In the genomic region with DNA sequence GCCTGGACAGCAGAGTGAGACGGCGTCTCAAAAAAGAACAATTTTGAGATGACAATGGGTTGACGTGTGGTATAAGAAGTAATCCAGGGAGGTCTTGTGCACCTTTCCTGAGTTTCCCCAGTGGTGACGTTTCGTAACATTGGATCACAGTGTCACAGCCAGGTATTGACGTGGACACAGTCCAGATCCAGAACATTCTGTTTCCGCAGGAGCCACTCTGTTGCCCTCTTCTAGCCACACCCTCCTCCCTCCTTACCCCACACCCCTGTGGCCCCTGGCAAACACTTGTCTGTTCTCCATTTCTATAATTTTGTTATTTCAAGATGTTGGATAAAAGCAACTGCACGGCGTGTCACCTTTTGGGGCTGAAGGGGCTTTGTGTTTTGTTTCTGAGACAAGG, we compare ENCODE assay signal across 18 cellular contexts. TPM values are rescaled to one million over a fixed set of nuclear protein-coding genes. Genes with fewer than 3 reads are reported as not detected.
A peak's percentile ranks its signal among the peaks of the same experiment; 100 is the strongest.
DNase-seq lines count a peak whose midpoint lies in the region; ATAC-seq and TF ChIP-seq lines count a peak whose summit lies in the region.
"Had no signal": no experiment of that assay in that cellular context is flagged by ENCODE, and none has a peak within 500 bp of the region (broad histone marks: within the 10 kb centered on the region; RNA-seq: fewer than 3 reads in every experiment).

No MANE protein-coding gene starts in this region.

- TF ChIP-seq CTCF in RWPE2 (IDR thresholded peaks at IDR 0.05; ENCODE audit: poor library complexity, severe bottlenecking) (no peak), osteoblast (IDR thresholded peaks at IDR 0.05; ENCODE audit: extremely low read depth, low read depth, low read length) (no peak), tibial artery (IDR thresholded peaks at IDR 0.05) (no peak)

- H3K4me1 ChIP-seq in RWPE2 (ENCODE audit: insufficient read depth, poor library complexity, severe bottlenecking) (peaks cover 13% of the 10 kb centered on the region), osteoblast (ENCODE audit: insufficient read depth, low read length) (peaks cover 20% of the 10 kb centered on the region), tibial artery (peaks cover 0 to 16% (median 8%) of the 10 kb centered on the region in 4 donors)

- DNase-seq in RWPE2 (ENCODE audit: low spot score) (no peak), epithelial cell of prostate (ENCODE audit: low read depth, low spot score) (no peak), osteoblast (ENCODE audit: insufficient read length, low spot score, missing footprints) (peak; percentile 4), tibial artery (no peak), DMS53 (lab: John Stamatoyannopoulos, UW) (no peak), inferior parietal cortex (ENCODE audit: extremely low spot score) (no peak)
- DNase-seq: activated CD4-positive, alpha-beta T cell treated with anti-CD3 and anti-CD28 coated beads for 1 hour; activated CD8-positive, alpha-beta memory T cell treated with anti-CD3 and anti-CD28 coated beads, Interleukin-2, amount 50 U/mL, for 4 hours; activated naive CD4-positive, alpha-beta T cell; DMS79 treated with DMSO at 0.1 percent for 48 hours; Karpas-422; NCI-H2227 treated with DMSO at 0.1 percent for 48 hours; SHP77 treated with DMSO at 0.1 percent for 48 hours; small intestine; stimulated activated naive CD4-positive, alpha-beta T cell had no signal

- peak overlapping the region; percentile 99 for H3K27ac ChIP-seq in RWPE2 (ENCODE audit: poor library complexity, severe bottlenecking)
- H3K27ac ChIP-seq in epithelial cell of prostate, result peak overlapping the region; percentile 85
- peak overlapping the region; percentile 78 for H3K27ac ChIP-seq in osteoblast (ENCODE audit: low read depth, low read length)
- peak overlapping the region; percentile 48 to 61 for H3K27ac ChIP-seq in tibial artery
- H3K27ac ChIP-seq: C4-2B, neural progenitor cell had no signal

- H3K79me2 ChIP-seq in osteoblast (ENCODE audit: insufficient read depth, low read length), result no peaks in the 10 kb centered on the region

- H3K27me3 ChIP-seq in RWPE2 (ENCODE audit: insufficient read depth, poor library complexity, severe bottlenecking), result no peaks in the 10 kb centered on the region
- no peaks in the 10 kb centered on the region for H3K27me3 ChIP-seq in osteoblast (ENCODE audit: insufficient read depth, low read length)
- H3K27me3 ChIP-seq in tibial artery, result no peaks in the 10 kb centered on the region
- H3K27me3 ChIP-seq: neural progenitor cell had no signal

- H3K4me3 ChIP-seq in RWPE2 (ENCODE audit: severe bottlenecking) (no peak overlapping the region), osteoblast (ENCODE audit: insufficient read depth, low read length) (peak overlapping the region; percentile 19), tibial artery (no peak overlapping the region)
- H3K4me3 ChIP-seq: neural progenitor cell had no signal

- H2AFZ ChIP-seq in osteoblast (ENCODE audit: low read length), result peak overlapping the region; percentile 86
- H2AFZ ChIP-seq: neural progenitor cell had no signal

- no peak for ATAC-seq in RWPE2 (ENCODE audit: low read depth)
- no peak for ATAC-seq in HG03442 (IDR thresholded peaks at IDR 0.05; ENCODE audit: unreplicated experiment)

- H3K4me2 ChIP-seq in osteoblast (ENCODE audit: insufficient read depth, low read length), result peak overlapping the region; percentile 63
- H3K4me2 ChIP-seq: neural progenitor cell had no signal

- H3K9me3 ChIP-seq in RWPE2 (ENCODE audit: severe bottlenecking) (no peaks in the 10 kb centered on the region), osteoblast (ENCODE audit: low read depth, low read length) (no peaks in the 10 kb centered on the region), tibial artery (no peaks in the 10 kb centered on the region)

- H3K36me3 ChIP-seq in RWPE2 (ENCODE audit: low read depth) (no peaks in the 10 kb centered on the region), osteoblast (ENCODE audit: insufficient read depth, low read length) (no peaks in the 10 kb centered on the region), tibial artery (no peaks in the 10 kb centered on the region)
- H3K36me3 ChIP-seq: neural progenitor cell had no signal

- H4K20me1 ChIP-seq in osteoblast (ENCODE audit: insufficient read depth, low read length), result no peaks in the 10 kb centered on the region

- intact Hi-C loops in tibial artery (cut with DNase I; ENCODE audit: low total_unique reads), result no loop called here

RNA-seq across cellular contexts. Expression of a gene that starts 6.5 kb away (rescaled TPM):
- total RNA-seq in osteoblast, result 33.0 and 36.2 TPM in 2 replicates
